Comparison of ENCODE assay signal across 8 cellular contexts in genomic region chr12:106138646-106139421, GRCh38. TPM values are rescaled to one million over a fixed set of nuclear protein-coding genes. Genes with fewer than 3 reads are reported as not detected.
DNase-seq lines count a peak whose midpoint lies in the region; ATAC-seq and TF ChIP-seq lines count a peak whose summit lies in the region.

NUAK1 (minus strand) TSS chr12:106138954; CDS start chr12:106138653, 301 bp downstream.

- no peak for TF ChIP-seq EP300 in ovary (IDR thresholded peaks at IDR 0.05)

- intact Hi-C loops in left cardiac atrium (cut with DNase I) (loop anchor here (2.0 to 10.0 kb wide), 5 partner anchors 64 to 714 kb away; no protein-coding TSS in a partner anchor), ovary (cut with DNase I) (loop anchor here (5.0 to 10.0 kb wide), 6 partner anchors 52 to 724 kb away; no protein-coding TSS in a partner anchor)

- H3K27ac ChIP-seq in ovary = peak within 1 kb of the TSS; percentile 95 to 97

- H3K27me3 ChIP-seq in ovary = no peaks in the 10 kb centered on the region

- 0 to 1% (median 0%) methylated on average over 37 to 99 of the region's 103 CpGs for WGBS in ovary, 3 donors

- no peaks in the 10 kb centered on the region for H3K9me3 ChIP-seq in ovary

- peaks cover 13% of the 10 kb centered on the region for H3K4me1 ChIP-seq in ovary (ENCODE audit: insufficient read depth)

- ATAC-seq in left cardiac atrium (peak; percentile 80), HG03025 (IDR thresholded peaks at IDR 0.05; ENCODE audit: low FRiP score, unreplicated experiment) (no peak), HG03280 (IDR thresholded peaks at IDR 0.05; ENCODE audit: unreplicated experiment) (no peak)

- DNase-seq in activated T-cell treated with anti-CD3 and anti-CD28 coated beads for 48 hours (ENCODE audit: low read depth) = peak; percentile 11
- DNase-seq in activated T-cell treated with anti-CD3 and anti-CD28 coated beads for 4 hours = no peak
- peak; percentile 71 for DNase-seq in NCI-H345 (lab: John Stamatoyannopoulos, UW)
- peak in 52 of 56 donors; percentile 22 to 87 (median 70) for DNase-seq in amygdala (lab: John Stamatoyannopoulos, UW)
- peak; percentile 80 for DNase-seq in left cardiac atrium
- peak; percentile 64 to 80 (median 75) for DNase-seq in ovary

- peak within 1 kb of the TSS; percentile 86 for H3K4me3 ChIP-seq in ovary

- no peaks in the 10 kb centered on the region for H3K36me3 ChIP-seq in ovary

- TF ChIP-seq CTCF in ovary (IDR thresholded peaks at IDR 0.05) = peak in 1 of 3 donors; percentile 39

- no peak for TF ChIP-seq POLR2A in ovary (IDR thresholded peaks at IDR 0.05)

RNA-seq across cellular contexts. Expression of gene NUAK1, which starts in this region (rescaled TPM):
- total RNA-seq in left cardiac atrium (10 to 100 TPM; 20.4 to 40.1 TPM), ovary (10 to 100 TPM in 5 of 7 donors, 1 to 10 TPM in 2; 2.8 to 22.2 (median 12.0) TPM)
- 10 to 100 TPM in 1 of 2 donors, 1 to 10 TPM in 1; 9.3 to 15.8 TPM for polyA plus RNA-seq in ovary

Comparison
In these comparisons a context has a peak if more than half of its experiments do, and no peak if none do; other contexts are left out.
1. ATAC-seq: peak in left cardiac atrium (2 of 2); none in HG03025 (single experiment) and HG03280 (single experiment).